In genomic region chr3:142853270-142854163, GRCh38 we compare ENCODE assay signal across 12 cellular contexts. TPM values are rescaled to one million over a fixed set of nuclear protein-coding genes. Genes with fewer than 3 reads are reported as not detected.
DNase-seq lines count a peak whose midpoint lies in the region; ATAC-seq and TF ChIP-seq lines count a peak whose summit lies in the region.
"Had no signal": no experiment of that assay in that cellular context is flagged by ENCODE, and none has a peak within 500 bp of the region (broad histone marks: within the 10 kb centered on the region; RNA-seq: fewer than 3 reads in every experiment).

No MANE protein-coding gene starts in this region.

- TF ChIP-seq POLR2A in breast epithelium (IDR thresholded peaks at IDR 0.05) (no peak), testis (IDR thresholded peaks at IDR 0.05) (no peak)

- H3K4me1 ChIP-seq in breast epithelium (no peaks in the 10 kb centered on the region), RWPE2 (ENCODE audit: insufficient read depth, poor library complexity, severe bottlenecking) (peaks cover 43% of the 10 kb centered on the region), heart right ventricle (peaks cover 0 to 47% (median 27%) of the 10 kb centered on the region in 9 donors), testis (peaks cover 7% of the 10 kb centered on the region)

- DNase-seq in MCF 10A (ENCODE audit: unreplicated experiment) (peak; percentile 92), breast epithelium (ENCODE audit: low spot score in 2 of 2) (no peak), RWPE2 (ENCODE audit: low spot score) (peak; percentile 88), heart right ventricle (peak; percentile 39 to 61), testis (peak; percentile 33), medulla oblongata (ENCODE audit: extremely low spot score) (no peak), CD1c-positive myeloid dendritic cell (ENCODE audit: extremely low spot score) (no peak)
- no peak for DNase-seq in activated CD8-positive, alpha-beta T cell treated with anti-CD3 and anti-CD28 coated beads, Interleukin-2, amount 10 ng/mL, durations not matched to agents 7 days and 5 days
- DNase-seq: activated CD4-positive, CD25-positive, alpha-beta regulatory T cell; activated effector memory CD4-positive, alpha-beta T cell treated with anti-CD3 and anti-CD28 coated beads, Interleukin-2, amount 50 U/mL, for 16 hours; occipital lobe; uterus had no signal

- TF ChIP-seq CTCF in MCF 10A (IDR thresholded peaks at IDR 0.05; ENCODE audit: unreplicated experiment) (no peak), breast epithelium (IDR thresholded peaks at IDR 0.05) (no peak), RWPE2 (IDR thresholded peaks at IDR 0.05; ENCODE audit: poor library complexity, severe bottlenecking) (peak; percentile 13), heart right ventricle (IDR thresholded peaks at IDR 0.05) (no peak), testis (IDR thresholded peaks at IDR 0.05) (no peak)

- WGBS in heart right ventricle, 2 donors, result 15 to 22% methylated on average over 10 of the region's 10 CpGs
- 40 to 51% methylated on average over 10 of the region's 10 CpGs for WGBS in testis, 2 donors

- H3K27me3 Mint-ChIP-seq in MCF 10A (ENCODE audit: insufficient read depth, unreplicated experiment), result no peaks in the 10 kb centered on the region
- H3K27me3 Mint-ChIP-seq in activated CD8-positive, alpha-beta T cell treated with anti-CD3 and anti-CD28 coated beads, Interleukin-2, amount 10 ng/mL, durations not matched to agents 7 days and 5 days (ENCODE audit: low read depth), result peaks cover under 1% of the 10 kb centered on the region

- no peaks in the 10 kb centered on the region for H3K36me3 Mint-ChIP-seq in MCF 10A (ENCODE audit: insufficient read depth, unreplicated experiment)
- no peaks in the 10 kb centered on the region for H3K36me3 Mint-ChIP-seq in activated CD8-positive, alpha-beta T cell treated with anti-CD3 and anti-CD28 coated beads, Interleukin-2, amount 10 ng/mL, durations not matched to agents 7 days and 5 days (ENCODE audit: low read depth)

- intact Hi-C loops in MCF 10A (cut with micrococcal nuclease) (no loop called here), breast epithelium (cut with DNase I; ENCODE audit: low total_unique reads) (no loop called here), heart right ventricle (cut with DNase I) (loop anchor here in 2 of 10 donors (10.0 kb wide), 2 partner anchors 121 to 131 kb away; no protein-coding TSS in a partner anchor), testis (cut with DNase I; ENCODE audit: low total_unique reads) (no loop called here)

- H3K4me1 Mint-ChIP-seq in MCF 10A (ENCODE audit: insufficient read depth, unreplicated experiment), result peaks cover 24% of the 10 kb centered on the region
- no peaks in the 10 kb centered on the region for H3K4me1 Mint-ChIP-seq in activated CD8-positive, alpha-beta T cell treated with anti-CD3 and anti-CD28 coated beads, Interleukin-2, amount 10 ng/mL, durations not matched to agents 7 days and 5 days (ENCODE audit: low read depth)

- POLR2A ChIA-PET in MCF 10A (lab: Yijun Ruan, JAX), result interaction anchor here (0.6 to 2.4 kb wide), 9 partner anchors 10 to 759 kb away, joined by 3 to 26 read pairs (median 3); partner anchors contain the start of gene U2SURP
- POLR2A ChIA-PET in activated CD8-positive, alpha-beta T cell treated with anti-CD3 and anti-CD28 coated beads, Interleukin-2, amount 10 ng/mL, durations not matched to agents 7 days and 5 days (lab: Charles Lee), result no interaction called here

- H3K27ac ChIP-seq in breast epithelium, result no peak overlapping the region
- peak overlapping the region; percentile 33 for H3K27ac ChIP-seq in RWPE2 (ENCODE audit: poor library complexity, severe bottlenecking)
- peak overlapping the region in 1 of 10 donors; percentile 27 for H3K27ac ChIP-seq in heart right ventricle
- no peak overlapping the region for H3K27ac ChIP-seq in testis
- H3K27ac ChIP-seq: uterus had no signal

- H3K27me3 ChIP-seq in breast epithelium, result no peaks in the 10 kb centered on the region
- H3K27me3 ChIP-seq in RWPE2 (ENCODE audit: insufficient read depth, poor library complexity, severe bottlenecking), result no peaks in the 10 kb centered on the region
- no peaks in the 10 kb centered on the region for H3K27me3 ChIP-seq in heart right ventricle
- no peaks in the 10 kb centered on the region for H3K27me3 ChIP-seq in testis
- H3K27me3 ChIP-seq: uterus had no signal

- peak overlapping the region; percentile 9 for H3K27ac Mint-ChIP-seq in MCF 10A (ENCODE audit: low read depth, unreplicated experiment)
- no peak overlapping the region for H3K27ac Mint-ChIP-seq in activated CD8-positive, alpha-beta T cell treated with anti-CD3 and anti-CD28 coated beads, Interleukin-2, amount 10 ng/mL, durations not matched to agents 7 days and 5 days

- peak; percentile 85 for ATAC-seq in RWPE2 (ENCODE audit: low read depth)
- peak in 3 of 8 donors; percentile 37 to 57 (median 49) for ATAC-seq in heart right ventricle
- no peak for ATAC-seq in activated CD8-positive, alpha-beta T cell treated with anti-CD3 and anti-CD28 coated beads, Interleukin-2, amount 10 ng/mL, durations not matched to agents 7 days and 5 days

- H3K9me3 ChIP-seq in breast epithelium (no peaks in the 10 kb centered on the region), RWPE2 (ENCODE audit: severe bottlenecking) (no peaks in the 10 kb centered on the region), heart right ventricle (no peaks in the 10 kb centered on the region), testis (no peaks in the 10 kb centered on the region)
- H3K9me3 ChIP-seq: uterus had no signal

- no peaks in the 10 kb centered on the region for H3K9me3 Mint-ChIP-seq in MCF 10A (ENCODE audit: unreplicated experiment)
- no peaks in the 10 kb centered on the region for H3K9me3 Mint-ChIP-seq in activated CD8-positive, alpha-beta T cell treated with anti-CD3 and anti-CD28 coated beads, Interleukin-2, amount 10 ng/mL, durations not matched to agents 7 days and 5 days (ENCODE audit: insufficient read depth)

- H3K36me3 ChIP-seq in breast epithelium (no peaks in the 10 kb centered on the region), RWPE2 (ENCODE audit: low read depth) (no peaks in the 10 kb centered on the region), heart right ventricle (no peaks in the 10 kb centered on the region), testis (ENCODE audit: low read depth, missing control alignments) (no peaks in the 10 kb centered on the region)
- H3K36me3 ChIP-seq: uterus had no signal

- no TSS peak for BruUV-seq in MCF 10A (replicated peaks; lab: Mats Ljungman, UMichigan)

- CTCF ChIA-PET in MCF 10A (lab: Yijun Ruan, JAX), result interaction anchor here (0.6 to 8.9 kb wide), 10 partner anchors 9 to 134 kb away, joined by 3 to 65 read pairs (median 6); no protein-coding TSS in a partner anchor
- CTCF ChIA-PET in activated CD8-positive, alpha-beta T cell treated with anti-CD3 and anti-CD28 coated beads, Interleukin-2, amount 10 ng/mL, durations not matched to agents 7 days and 5 days (lab: Charles Lee), result interaction anchor here (0.7 to 1.4 kb wide), 6 partner anchors 9 to 134 kb away, joined by 3 to 5 read pairs (median 3); no protein-coding TSS in a partner anchor

- no peak overlapping the region for H3K4me3 ChIP-seq in breast epithelium
- H3K4me3 ChIP-seq in RWPE2 (ENCODE audit: severe bottlenecking), result no peak overlapping the region
- H3K4me3 ChIP-seq in heart right ventricle, result no peak overlapping the region
- no peak overlapping the region for H3K4me3 ChIP-seq in testis
- H3K4me3 ChIP-seq: uterus had no signal

- H3K4me3 Mint-ChIP-seq in MCF 10A (ENCODE audit: unreplicated experiment), result no peak overlapping the region
- no peak overlapping the region for H3K4me3 Mint-ChIP-seq in activated CD8-positive, alpha-beta T cell treated with anti-CD3 and anti-CD28 coated beads, Interleukin-2, amount 10 ng/mL, durations not matched to agents 7 days and 5 days

RNA-seq across cellular contexts. Expression of gene PCOLCE2, which starts 35.4 kb away (rescaled TPM):
- total RNA-seq in MCF 10A (2022) (3.2 and 3.4 TPM in 2 replicates), breast epithelium (100 to 1,000 TPM in 1 of 3 donors, 10 to 100 TPM in 2; 30.2 to 178 (median 36.0) TPM), heart right ventricle (100 to 1,000 TPM in 3 of 10 donors, 10 to 100 TPM in 7; 49.9 to 143 (median 69.6) TPM), testis (10 to 100 TPM; 10.7 to 14.4 TPM)
- polyA plus RNA-seq in heart right ventricle (10 to 100 TPM; 57.8 to 74.5 TPM), testis (ENCODE audit: insufficient read depth, low read depth, low replicate concordance) (15.4 TPM)
- total RNA-seq in activated CD8-positive, alpha-beta T cell treated with anti-CD3 and anti-CD28 coated beads, Interleukin-2, amount 10 ng/mL, durations not matched to agents 7 days and 5 days, result not detected

Comparison
In these comparisons a context has a peak if more than half of its experiments do, and no peak if none do; other contexts are left out.
1. DNase-seq: peak in MCF 10A (single experiment), RWPE2 (single experiment), heart right ventricle (2 of 2) and testis (single experiment); none in breast epithelium (0 of 2), activated CD8-positive, alpha-beta T cell treated with anti-CD3 and anti-CD28 coated beads, Interleukin-2, amount 10 ng/mL, durations not matched to agents 7 days and 5 days (single experiment), medulla oblongata (single experiment) and CD1c-positive myeloid dendritic cell (single experiment).